Comparison of ENCODE assay signal across 1 cellular context in genomic region chr14:24721772-24722171, GRCh38.
TF ChIP-seq lines count a peak whose summit lies in the region.

No MANE protein-coding gene starts in this region.

TF ChIP-seq in GM23338, 12 proteins besides CTCF, POLR2A, EP300 and RAD21 (continued from another document):
- TF ChIP-seq ZNF462 (CRISPR knock-in tag; IDR thresholded peaks at IDR 0.05) (no peak), EZH2phosphoT487 (IDR thresholded peaks at IDR 0.05; ENCODE audit: unreplicated experiment) (no peak), POLR2AphosphoS5 (IDR thresholded peaks at IDR 0.05; ENCODE audit: low read depth) (no peak)
